Comparison of ENCODE assay signal across 10 cellular contexts in the genomic region with DNA sequence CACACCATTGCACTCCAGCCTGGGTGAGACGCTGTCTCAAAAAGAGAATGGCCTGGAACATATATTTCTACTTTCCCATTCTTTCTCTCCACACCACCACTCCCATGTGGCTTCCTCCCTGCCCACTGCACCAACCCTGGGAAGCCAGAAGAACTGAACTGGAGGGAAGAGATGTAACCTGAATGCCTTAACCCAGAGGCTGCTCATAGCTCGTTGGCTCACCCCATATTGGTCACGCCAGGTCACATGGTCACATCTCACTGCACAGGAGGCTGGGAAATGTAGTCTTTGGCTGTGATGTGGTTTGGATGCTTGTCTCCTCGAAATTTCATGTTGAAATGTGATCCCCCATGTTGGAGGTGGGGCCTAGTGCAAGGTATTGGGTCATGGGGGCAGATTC. TPM values are rescaled to one million over a fixed set of nuclear protein-coding genes. Genes with fewer than 3 reads are reported as not detected.
A peak's percentile ranks its signal among the peaks of the same experiment; 100 is the strongest.
DNase-seq lines count a peak whose midpoint lies in the region; ATAC-seq and TF ChIP-seq lines count a peak whose summit lies in the region.
"Had no signal": no experiment of that assay in that cellular context is flagged by ENCODE, and none has a peak within 500 bp of the region (broad histone marks: within the 10 kb centered on the region; RNA-seq: fewer than 3 reads in every experiment).

No MANE protein-coding gene starts in this region.

- H3K4me1 Mint-ChIP-seq in chondrocyte (ENCODE audit: low read depth), result peaks cover under 1% of the 10 kb centered on the region

- no peak for DNase-seq in DND-41
- peak; percentile 78 for DNase-seq in H7
- peak; percentile 83 to 91 for DNase-seq in SJCRH30
- peak; percentile 77 for DNase-seq in iPS-NIHi7 (ENCODE audit: extremely low spot score)
- no peak for DNase-seq in activated naive CD4-positive, alpha-beta T cell treated with Interleukin-2 at 50 U/mL for 16 hours
- no peak for DNase-seq in chondrocyte (ENCODE audit: low spot score)
- no peak for DNase-seq in amniotic stem cell (lab: John Stamatoyannopoulos, UW)
- DNase-seq: NCI-H226 had no signal

- no peaks in the 10 kb centered on the region for H4K20me1 ChIP-seq in DND-41 (ENCODE audit: insufficient read depth, low read length)

- H3K27ac ChIP-seq in DND-41 (ENCODE audit: low read length) (no peak overlapping the region), SJCRH30 (no peak overlapping the region)
- H3K27ac ChIP-seq: right lobe of liver had no signal

- H3K36me3 ChIP-seq in DND-41 (ENCODE audit: insufficient read depth, low read length) (no peaks in the 10 kb centered on the region), H7 (replicated peaks; ENCODE audit: control insufficient read depth, insufficient read depth, low read length) (no peaks in the 10 kb centered on the region), SJCRH30 (no peaks in the 10 kb centered on the region)
- H3K36me3 ChIP-seq: right lobe of liver had no signal

- H3K27me3 ChIP-seq in DND-41 (ENCODE audit: insufficient read depth, low read length, poor library complexity), result peaks cover 9% of the 10 kb centered on the region
- H3K27me3 ChIP-seq in H7 (ENCODE audit: control insufficient read depth, insufficient read depth, low read length), result no peaks in the 10 kb centered on the region
- H3K27me3 ChIP-seq in SJCRH30, result no peaks in the 10 kb centered on the region
- H3K27me3 ChIP-seq: right lobe of liver had no signal

- H3K9me3 Mint-ChIP-seq in chondrocyte (ENCODE audit: low read depth), result no peaks in the 10 kb centered on the region

- no peak overlapping the region for H3K9ac ChIP-seq in DND-41 (ENCODE audit: low read depth, low read length)

- TF ChIP-seq CTCF in DND-41 (IDR thresholded peaks at IDR 0.05; ENCODE audit: borderline replicate concordance, extremely low read depth, low read length, poor library complexity, severe bottlenecking) (no peak), chondrocyte (IDR thresholded peaks at IDR 0.05) (no peak)

- ATAC-seq in DND-41 (ENCODE audit: insufficient read depth, low read depth), result peak; percentile 59; the same call in 2 of the 3 replicates
- ATAC-seq in GM18867 (IDR thresholded peaks at IDR 0.05; ENCODE audit: unreplicated experiment), result no peak

- H3K79me2 ChIP-seq in DND-41 (ENCODE audit: insufficient read depth, low read length), result no peaks in the 10 kb centered on the region

- H3K4me3 Mint-ChIP-seq in chondrocyte (ENCODE audit: unreplicated experiment), result no peak overlapping the region

- H3K27me3 Mint-ChIP-seq in chondrocyte (ENCODE audit: low read depth), result no peaks in the 10 kb centered on the region

- no peak overlapping the region for H3K27ac Mint-ChIP-seq in chondrocyte (ENCODE audit: unreplicated experiment)

- H3K4me3 ChIP-seq in DND-41 (ENCODE audit: low read depth in 1 of 2, low read length in 2 of 2) (no peak overlapping the region), H7 (ENCODE audit: insufficient read depth, low read depth, low read length) (no peak overlapping the region), SJCRH30 (no peak overlapping the region)
- H3K4me3 ChIP-seq: right lobe of liver had no signal

- H2AFZ ChIP-seq in DND-41 (ENCODE audit: low read depth, low read length), result no peak overlapping the region

- H3K9me3 ChIP-seq in DND-41 (ENCODE audit: insufficient read depth, low read length, severe bottlenecking) (no peaks in the 10 kb centered on the region), SJCRH30 (replicated peaks) (no peaks in the 10 kb centered on the region; the same call in 1 of the 2 replicates)
- H3K9me3 ChIP-seq: right lobe of liver had no signal

- H3K4me1 ChIP-seq in DND-41 (ENCODE audit: insufficient read depth, low read length), result no peaks in the 10 kb centered on the region
- peaks cover 18% of the 10 kb centered on the region for H3K4me1 ChIP-seq in SJCRH30
- H3K4me1 ChIP-seq: right lobe of liver had no signal

- no peaks in the 10 kb centered on the region for H3K36me3 Mint-ChIP-seq in chondrocyte (ENCODE audit: low read depth)

- no peak overlapping the region for H3K4me2 ChIP-seq in DND-41 (ENCODE audit: insufficient read depth, low read length)

RNA-seq across cellular contexts. Expression of a gene that starts 5.9 kb away (rescaled TPM):
- 0.59 and 0.87 TPM in 2 replicates for total RNA-seq in H7 (2014; rRNA removed; shearing (Covaris generic))
- 3.1 and 3.7 TPM in 2 replicates for total RNA-seq in SJCRH30 (2014; rRNA removed; shearing (Covaris generic))
- total RNA-seq in chondrocyte, result 0.26 to 0.42 TPM (median 0.34 TPM) in 3 replicates

Comparison
In these comparisons a context has a peak if more than half of its experiments do, and no peak if none do; other contexts are left out.
1. DNase-seq: peak in H7 (single experiment), SJCRH30 (2 of 2) and iPS-NIHi7 (single experiment); none in DND-41 (single experiment), activated naive CD4-positive, alpha-beta T cell treated with Interleukin-2 at 50 U/mL for 16 hours (single experiment), chondrocyte (single experiment) and amniotic stem cell (single experiment).